In the genomic region with DNA sequence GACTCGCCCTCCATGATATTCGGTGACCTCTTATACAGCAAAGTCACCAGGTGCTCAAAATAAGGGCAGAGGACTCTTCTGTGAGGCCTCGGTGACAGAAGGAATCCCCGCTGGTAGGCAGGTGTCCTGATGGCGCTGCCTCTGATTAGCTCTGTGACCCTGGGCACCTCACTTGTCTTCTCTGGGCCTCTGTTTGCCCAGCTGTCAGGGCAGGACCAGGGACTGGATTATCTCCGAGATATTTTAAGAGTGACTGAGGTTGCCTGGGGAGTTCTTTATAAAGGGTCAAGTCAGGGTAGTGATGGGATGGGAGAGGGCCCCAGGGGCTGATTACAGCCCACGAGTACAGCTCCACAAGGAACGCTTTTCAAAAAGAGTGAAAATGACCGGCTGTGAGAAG, we compare ENCODE assay signal across 32 cellular contexts.
DNase-seq lines count a peak whose midpoint lies in the region; ATAC-seq and TF ChIP-seq lines count a peak whose summit lies in the region.
"Had no signal": no experiment of that assay in that cellular context is flagged by ENCODE, and none has a peak within 500 bp of the region (broad histone marks: within the 10 kb centered on the region; RNA-seq: fewer than 3 reads in every experiment).

No MANE protein-coding gene starts in this region.

- H3K9me3 ChIP-seq in suprapubic skin = no peaks in the 10 kb centered on the region
- H3K9me3 ChIP-seq: esophagus muscularis mucosa, heart right ventricle, lower lobe of right lung, MG63, right lobe of liver, upper lobe of right lung had no signal

- H3K36me3 Mint-ChIP-seq in activated naive CD8-positive, alpha-beta T cell = no peaks in the 10 kb centered on the region
- peaks cover 2% of the 10 kb centered on the region for H3K36me3 Mint-ChIP-seq in activated naive CD8-positive, alpha-beta T cell treated with anti-CD3 and anti-CD28 coated beads for 36 hours

- TF ChIP-seq POLR2A in suprapubic skin (IDR thresholded peaks at IDR 0.05) = no peak

- no peak for TF ChIP-seq EP300 in suprapubic skin (IDR thresholded peaks at IDR 0.05)

- peaks cover 31% of the 10 kb centered on the region for H3K4me1 Mint-ChIP-seq in activated naive CD8-positive, alpha-beta T cell (ENCODE audit: low read depth)
- H3K4me1 Mint-ChIP-seq in activated naive CD8-positive, alpha-beta T cell treated with anti-CD3 and anti-CD28 coated beads for 36 hours = peaks cover 41% of the 10 kb centered on the region
- H3K4me1 Mint-ChIP-seq: endodermal cell had no signal

- no peak for TF ChIP-seq CTCF in suprapubic skin (IDR thresholded peaks at IDR 0.05)

- peak overlapping the region; percentile 22 for H3K27ac Mint-ChIP-seq in activated naive CD8-positive, alpha-beta T cell
- H3K27ac Mint-ChIP-seq in activated naive CD8-positive, alpha-beta T cell treated with anti-CD3 and anti-CD28 coated beads for 36 hours = no peak overlapping the region
- H3K27ac Mint-ChIP-seq: activated T-cell treated with anti-CD3 and anti-CD28 coated beads, Interleukin-2, amount 50 U/mL, for 72 hours; endodermal cell; GM23338; stimulated activated memory B cell treated with anti-CD40 and anti-IgM and Interleukin-4, amounts not matched to agents 10 μg/mL and 1 μg/mL and 100 μg/mL, for 72 hours had no signal

- H3K36me3 ChIP-seq in suprapubic skin = no peaks in the 10 kb centered on the region
- H3K36me3 ChIP-seq: cardiac muscle cell, esophagus muscularis mucosa, heart right ventricle, lower lobe of right lung, MG63, right lobe of liver, upper lobe of right lung had no signal

- no peak for DNase-seq in activated naive CD8-positive, alpha-beta T cell treated with anti-CD3 and anti-CD28 coated beads for 36 hours
- DNase-seq in NCI-H69 (lab: John Stamatoyannopoulos, UW) (peak; percentile 81), left lobe of liver (ENCODE audit: low spot score) (peak; percentile 21), suprapubic skin (ENCODE audit: low spot score in 2 of 2) (no peak), NCI-H524 treated with DMSO at 0.1 percent for 48 hours (lab: John Stamatoyannopoulos, UW) (no peak)
- DNase-seq: activated T-cell treated with anti-CD3 and anti-CD28 coated beads, Interleukin-2, amount 50 U/mL, for 72 hours; Calu3; cortex of kidney; EL; endodermal cell; foreskin keratinocyte; heart right ventricle; KG1; kidney glomerular epithelial cell; lower lobe of right lung; MG63; NCI-H2107; posterior cingulate gyrus; stimulated activated CD4-positive, alpha-beta T cell treated with anti-CD3 and anti-CD28 coated beads, Interleukin-4, amount 100 ng/mL, for 4 hours; substantia nigra; T-helper 1 cell; upper lobe of right lung had no signal

- H3K27me3 Mint-ChIP-seq in activated naive CD8-positive, alpha-beta T cell = peaks cover 5% of the 10 kb centered on the region
- peaks cover 8% of the 10 kb centered on the region for H3K27me3 Mint-ChIP-seq in activated naive CD8-positive, alpha-beta T cell treated with anti-CD3 and anti-CD28 coated beads for 36 hours

- no peak overlapping the region for H3K4me3 Mint-ChIP-seq in activated naive CD8-positive, alpha-beta T cell
- no peak overlapping the region for H3K4me3 Mint-ChIP-seq in activated naive CD8-positive, alpha-beta T cell treated with anti-CD3 and anti-CD28 coated beads for 36 hours
- H3K4me3 Mint-ChIP-seq: activated T-cell treated with anti-CD3 and anti-CD28 coated beads, Interleukin-2, amount 50 U/mL, for 72 hours; endodermal cell; GM23338; stimulated activated memory B cell treated with anti-CD40 and anti-IgM and Interleukin-4, amounts not matched to agents 10 μg/mL and 1 μg/mL and 100 μg/mL, for 72 hours had no signal

- no peaks in the 10 kb centered on the region for H3K27me3 ChIP-seq in suprapubic skin
- H3K27me3 ChIP-seq: esophagus muscularis mucosa, foreskin keratinocyte, MG63, right lobe of liver, upper lobe of right lung had no signal

- H3K9me3 Mint-ChIP-seq in activated naive CD8-positive, alpha-beta T cell (ENCODE audit: low read depth) = no peaks in the 10 kb centered on the region
- H3K9me3 Mint-ChIP-seq in activated naive CD8-positive, alpha-beta T cell treated with anti-CD3 and anti-CD28 coated beads for 36 hours = no peaks in the 10 kb centered on the region
- H3K9me3 Mint-ChIP-seq: activated T-cell treated with anti-CD3 and anti-CD28 coated beads, Interleukin-2, amount 50 U/mL, for 72 hours; GM23338; stimulated activated memory B cell treated with anti-CD40 and anti-IgM and Interleukin-4, amounts not matched to agents 10 μg/mL and 1 μg/mL and 100 μg/mL, for 72 hours had no signal

- WGBS in suprapubic skin = 94% methylated on average over 9 of the region's 9 CpGs

- H3K4me3 ChIP-seq in suprapubic skin = no peak overlapping the region
- H3K4me3 ChIP-seq: cardiac muscle cell, esophagus muscularis mucosa, GM23338, heart right ventricle, lower lobe of right lung, MG63, right lobe of liver, upper lobe of right lung had no signal

- no peak for ATAC-seq in left lobe of liver
- ATAC-seq in HG03457 (IDR thresholded peaks at IDR 0.05; ENCODE audit: unreplicated experiment) = no peak
- ATAC-seq: activated CD4-positive, CD25-positive, alpha-beta regulatory T cell treated with anti-CD3 and anti-CD28 coated beads, Interleukin-2, amount 50 U/mL, for 24 hours; activated naive CD4-positive, alpha-beta T cell treated with anti-CD3 and anti-CD28 coated beads, Interleukin-2, amount 50 U/mL, for 72 hours; activated T-cell treated with anti-CD3 and anti-CD28 coated beads, Interleukin-2, amount 50 U/mL, for 72 hours; foreskin keratinocyte; GM23338; heart right ventricle; lower lobe of right lung; right lobe of liver; stimulated activated memory B cell treated with anti-CD40 and anti-IgM and Interleukin-4, amounts not matched to agents 10 μg/mL and 1 μg/mL and 100 μg/mL, for 72 hours; upper lobe of right lung had no signal

- no peak overlapping the region for H3K27ac ChIP-seq in suprapubic skin
- H3K27ac ChIP-seq: C4-2B, cardiac muscle cell, esophagus muscularis mucosa, foreskin keratinocyte, heart right ventricle, lower lobe of right lung, right lobe of liver, upper lobe of right lung had no signal

- no peaks in the 10 kb centered on the region for H3K4me1 ChIP-seq in suprapubic skin
- H3K4me1 ChIP-seq: foreskin keratinocyte, lower lobe of right lung, right lobe of liver, upper lobe of right lung had no signal

Comparison
In these comparisons a context has a peak if more than half of its experiments do, and no peak if none do; other contexts are left out.
1. DNase-seq: peak in NCI-H69 (single experiment) and left lobe of liver (single experiment); none in activated naive CD8-positive, alpha-beta T cell treated with anti-CD3 and anti-CD28 coated beads for 36 hours (single experiment), suprapubic skin (0 of 2) and NCI-H524 treated with DMSO at 0.1 percent for 48 hours (single experiment).